ENCODE assay signal across 11 cellular contexts in the genomic region with DNA sequence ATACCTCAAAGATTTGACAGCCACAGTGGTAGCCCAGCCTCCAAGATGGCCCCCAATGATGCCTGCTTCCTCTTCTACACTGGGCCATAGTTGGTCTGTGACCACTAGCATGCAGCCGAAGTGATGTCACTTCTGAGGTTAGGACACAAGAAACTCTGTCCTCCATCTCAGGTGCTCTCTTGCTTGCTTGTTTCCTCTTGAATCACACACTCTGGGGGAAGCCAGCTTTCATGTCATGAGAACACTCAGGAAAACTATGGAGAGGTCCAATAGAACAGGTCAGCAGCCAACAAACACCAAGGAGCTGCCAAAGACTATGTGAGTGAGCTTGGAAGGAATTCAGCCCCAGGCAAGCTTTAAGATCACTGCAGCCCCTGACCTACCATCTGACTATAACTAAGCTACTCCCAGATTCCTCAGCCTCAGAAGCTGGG. TPM values are rescaled to one million over a fixed set of nuclear protein-coding genes. Genes with fewer than 3 reads are reported as not detected.
DNase-seq lines count a peak whose midpoint lies in the region; ATAC-seq and TF ChIP-seq lines count a peak whose summit lies in the region.
"Had no signal": no experiment of that assay in that cellular context is flagged by ENCODE, and none has a peak within 500 bp of the region (broad histone marks: within the 10 kb centered on the region; RNA-seq: fewer than 3 reads in every experiment).

No MANE protein-coding gene starts in this region.

- TF ChIP-seq CTCF in activated CD8-positive, alpha-beta T cell treated with anti-CD3 and anti-CD28 coated beads for 36 hours (IDR thresholded peaks at IDR 0.05), result no peak
- TF ChIP-seq CTCF in tibial artery (IDR thresholded peaks at IDR 0.05) (no peak), dorsolateral prefrontal cortex (IDR thresholded peaks at IDR 0.05 in 54 of 56, conservative IDR thresholded peaks at IDR 0.05 in 2 of 56; ENCODE audit: low read depth in 1 of 56, partially characterized antibody in 56 of 56) (no peak)

- no peaks in the 10 kb centered on the region for H3K9me3 Mint-ChIP-seq in activated naive CD4-positive, alpha-beta T cell treated with anti-CD3 and anti-CD28 coated beads, Interleukin-2, amount 50 U/mL, for 24 hours
- no peaks in the 10 kb centered on the region for H3K9me3 Mint-ChIP-seq in activated naive CD4-positive, alpha-beta T cell treated with anti-CD3 and anti-CD28 coated beads, Interleukin-2, amount 50 U/mL, for 72 hours
- no peaks in the 10 kb centered on the region for H3K9me3 Mint-ChIP-seq in activated CD8-positive, alpha-beta T cell treated with anti-CD3 and anti-CD28 coated beads for 36 hours
- H3K9me3 Mint-ChIP-seq in immature natural killer cell, result no peaks in the 10 kb centered on the region

- H3K27ac ChIP-seq in tibial artery (peak overlapping the region; percentile 67 to 98), dorsolateral prefrontal cortex (peak overlapping the region in 4 of 59 donors; percentile 5 to 23 (median 14))

- POLR2A ChIA-PET in activated CD8-positive, alpha-beta T cell treated with anti-CD3 and anti-CD28 coated beads for 36 hours (lab: Charles Lee), result interaction anchor here (0.7 to 1.3 kb wide), 3 partner anchors 36 to 66 kb away, joined by 3 read pairs; no protein-coding TSS in a partner anchor

- H3K27me3 Mint-ChIP-seq in activated naive CD4-positive, alpha-beta T cell treated with anti-CD3 and anti-CD28 coated beads, Interleukin-2, amount 50 U/mL, for 24 hours, result no peaks in the 10 kb centered on the region
- H3K27me3 Mint-ChIP-seq in activated CD8-positive, alpha-beta T cell treated with anti-CD3 and anti-CD28 coated beads for 36 hours, result no peaks in the 10 kb centered on the region
- H3K27me3 Mint-ChIP-seq in immature natural killer cell (ENCODE audit: low read depth in 3 of 3), result peaks cover 4 to 15% (median 6%) of the 10 kb centered on the region in 3 donors
- H3K27me3 Mint-ChIP-seq: B cell had no signal

- H3K27me3 ChIP-seq in tibial artery, result no peaks in the 10 kb centered on the region
- H3K27me3 ChIP-seq in dorsolateral prefrontal cortex, result no peaks in the 10 kb centered on the region

- no peak for DNase-seq in activated naive CD4-positive, alpha-beta T cell treated with anti-CD3 and anti-CD28 coated beads, Interleukin-2, amount 50 U/mL, for 72 hours (ENCODE audit: low spot score in 2 of 2)
- DNase-seq in activated CD8-positive, alpha-beta T cell treated with anti-CD3 and anti-CD28 coated beads for 36 hours, result peak; percentile 22
- DNase-seq in immature natural killer cell (no peak), tibial artery (peak; percentile 54 to 80), T-helper 9 cell (no peak), dorsolateral prefrontal cortex (no peak)
- DNase-seq: activated effector memory CD4-positive, alpha-beta T cell treated with anti-CD3 and anti-CD28 coated beads, Interleukin-2, amount 50 U/mL, for 16 hours; NCI-H1092 treated with DMSO at 0.1 percent for 48 hours had no signal

- intact Hi-C loops in activated CD8-positive, alpha-beta T cell treated with anti-CD3 and anti-CD28 coated beads for 36 hours (cut with micrococcal nuclease), result loop anchor here (5.0 kb wide), 2 partner anchors 33 to 68 kb away; no protein-coding TSS in a partner anchor
- intact Hi-C loops in tibial artery (cut with DNase I; ENCODE audit: low total_unique reads) (loop anchor here (10.0 kb wide), 1 partner anchor 84 kb away; the partner anchor contains the start of gene IAH1), dorsolateral prefrontal cortex (cut with DNase I) (loop anchor here (5.0 to 10.0 kb wide), 7 partner anchors 68 to 414 kb away; partner anchors contain the start of genes CPSF3 (in 1 of the 2), IAH1 (in 1 of the 2), ITGB1BP1 (in 1 of the 2) and TAF1B (in 1 of the 2))

- no peaks in the 10 kb centered on the region for H3K9me3 ChIP-seq in tibial artery

- no peak for ATAC-seq in activated naive CD4-positive, alpha-beta T cell treated with anti-CD3 and anti-CD28 coated beads, Interleukin-2, amount 50 U/mL, for 72 hours
- no peak for ATAC-seq in activated CD8-positive, alpha-beta T cell treated with anti-CD3 and anti-CD28 coated beads for 36 hours
- no peak for ATAC-seq in HG02885 (IDR thresholded peaks at IDR 0.05; ENCODE audit: poor library complexity, unreplicated experiment)

- peaks cover 6% of the 10 kb centered on the region for H3K36me3 Mint-ChIP-seq in activated naive CD4-positive, alpha-beta T cell treated with anti-CD3 and anti-CD28 coated beads, Interleukin-2, amount 50 U/mL, for 24 hours
- peaks cover 13 to 15% of the 10 kb centered on the region in 2 donors for H3K36me3 Mint-ChIP-seq in activated naive CD4-positive, alpha-beta T cell treated with anti-CD3 and anti-CD28 coated beads, Interleukin-2, amount 50 U/mL, for 72 hours
- peaks cover 2% of the 10 kb centered on the region for H3K36me3 Mint-ChIP-seq in activated CD8-positive, alpha-beta T cell treated with anti-CD3 and anti-CD28 coated beads for 36 hours (ENCODE audit: low read depth)
- H3K36me3 Mint-ChIP-seq in immature natural killer cell, result peaks cover 2 to 7% (median 3%) of the 10 kb centered on the region in 3 donors

- no peaks in the 10 kb centered on the region for H3K36me3 ChIP-seq in tibial artery

- H3K4me1 ChIP-seq in tibial artery, result peaks cover 0 to 39% (median 21%) of the 10 kb centered on the region in 4 donors

- H3K4me3 Mint-ChIP-seq in activated naive CD4-positive, alpha-beta T cell treated with anti-CD3 and anti-CD28 coated beads, Interleukin-2, amount 50 U/mL, for 24 hours, result no peak overlapping the region
- H3K4me3 Mint-ChIP-seq in activated CD8-positive, alpha-beta T cell treated with anti-CD3 and anti-CD28 coated beads for 36 hours, result no peak overlapping the region
- H3K4me3 Mint-ChIP-seq in immature natural killer cell, result peak overlapping the region in 1 of 5 donors; percentile 15
- H3K4me3 Mint-ChIP-seq: B cell had no signal

- H3K4me3 ChIP-seq in tibial artery, result no peak overlapping the region
- no peak overlapping the region for H3K4me3 ChIP-seq in dorsolateral prefrontal cortex

- H3K4me1 Mint-ChIP-seq in activated naive CD4-positive, alpha-beta T cell treated with anti-CD3 and anti-CD28 coated beads, Interleukin-2, amount 50 U/mL, for 24 hours, result peaks cover 33% of the 10 kb centered on the region
- peaks cover 24% of the 10 kb centered on the region for H3K4me1 Mint-ChIP-seq in activated CD8-positive, alpha-beta T cell treated with anti-CD3 and anti-CD28 coated beads for 36 hours (ENCODE audit: low read depth)
- peaks cover 27 to 38% of the 10 kb centered on the region in 2 donors for H3K4me1 Mint-ChIP-seq in immature natural killer cell

- peak overlapping the region; percentile 59 for H3K27ac Mint-ChIP-seq in activated naive CD4-positive, alpha-beta T cell treated with anti-CD3 and anti-CD28 coated beads, Interleukin-2, amount 50 U/mL, for 24 hours
- no peak overlapping the region for H3K27ac Mint-ChIP-seq in activated naive CD4-positive, alpha-beta T cell treated with anti-CD3 and anti-CD28 coated beads, Interleukin-2, amount 50 U/mL, for 72 hours
- H3K27ac Mint-ChIP-seq in activated CD8-positive, alpha-beta T cell treated with anti-CD3 and anti-CD28 coated beads for 36 hours, result peak overlapping the region; percentile 62
- H3K27ac Mint-ChIP-seq in immature natural killer cell, result peak overlapping the region; percentile 27 to 81 (median 62)
- H3K27ac Mint-ChIP-seq: B cell had no signal

- CTCF ChIA-PET in activated CD8-positive, alpha-beta T cell treated with anti-CD3 and anti-CD28 coated beads for 36 hours (lab: Charles Lee), result interaction anchor here (0.7 to 1.6 kb wide), 3 partner anchors 35 to 67 kb away, joined by 3 to 6 read pairs (median 3); no protein-coding TSS in a partner anchor

RNA-seq across cellular contexts. Expression of gene ADAM17, which starts 3.3 kb away (rescaled TPM):
- total RNA-seq in activated naive CD4-positive, alpha-beta T cell treated with anti-CD3 and anti-CD28 coated beads, Interleukin-2, amount 50 U/mL, for 72 hours, result 10 to 100 TPM; 14.4 to 36.5 TPM
- 10 to 100 TPM; 14.2 to 15.9 TPM for total RNA-seq in activated CD8-positive, alpha-beta T cell treated with anti-CD3 and anti-CD28 coated beads for 36 hours
- 10 to 100 TPM in 1 of 3 donors, 1 to 10 TPM in 2; 6.3 to 14.9 (median 8.0) TPM for polyA plus RNA-seq in immature natural killer cell
- total RNA-seq in dorsolateral prefrontal cortex, result 10 to 100 TPM; 20.3 to 43.9 (median 31.0) TPM

Comparison
In these comparisons a context has a peak if more than half of its experiments do, and no peak if none do; other contexts are left out.
1. H3K27ac Mint-ChIP-seq: peak in activated naive CD4-positive, alpha-beta T cell treated with anti-CD3 and anti-CD28 coated beads, Interleukin-2, amount 50 U/mL, for 24 hours (single experiment), activated CD8-positive, alpha-beta T cell treated with anti-CD3 and anti-CD28 coated beads for 36 hours (single experiment) and immature natural killer cell (6 of 6); none in activated naive CD4-positive, alpha-beta T cell treated with anti-CD3 and anti-CD28 coated beads, Interleukin-2, amount 50 U/mL, for 72 hours (0 of 2).
2. DNase-seq: peak in activated CD8-positive, alpha-beta T cell treated with anti-CD3 and anti-CD28 coated beads for 36 hours (single experiment) and tibial artery (2 of 2); none in activated naive CD4-positive, alpha-beta T cell treated with anti-CD3 and anti-CD28 coated beads, Interleukin-2, amount 50 U/mL, for 72 hours (0 of 2), immature natural killer cell (0 of 3), T-helper 9 cell (single experiment) and dorsolateral prefrontal cortex (0 of 10).